ENCODE assay signal across 27 cellular contexts in the genomic region with DNA sequence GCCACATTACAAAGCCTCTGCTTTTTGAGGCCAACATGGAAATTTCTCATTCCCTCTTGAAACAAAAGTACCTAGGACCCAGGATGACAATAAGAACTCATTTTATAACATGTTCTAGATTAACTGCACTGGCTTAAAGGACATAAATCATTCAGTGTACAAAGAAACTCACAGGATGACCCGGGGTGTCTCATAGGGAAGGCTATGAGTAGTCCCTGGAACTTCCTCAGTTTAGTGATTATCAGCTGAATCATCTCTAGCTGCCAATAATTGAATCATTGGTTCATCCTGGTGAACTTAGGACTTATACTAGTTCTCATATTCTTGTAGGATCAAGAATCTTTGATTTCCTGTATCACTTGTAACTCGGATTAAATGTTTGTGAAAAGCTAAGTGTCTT.
"Had no signal": no experiment of that assay in that cellular context is flagged by ENCODE, and none has a peak within 500 bp of the region (broad histone marks: within the 10 kb centered on the region; RNA-seq: fewer than 3 reads in every experiment).

No MANE protein-coding gene starts in this region.

- H3K4me3 ChIP-seq: breast epithelium, colonic mucosa, left ventricle myocardium inferior, sigmoid colon, smooth muscle cell, stomach, transverse colon, vagina had no signal

- H3K9me3 Mint-ChIP-seq: activated B cell treated with CpG ODN at 0.5 μM for 24 hours; activated naive CD4-positive, alpha-beta T cell treated with anti-CD3 and anti-CD28 coated beads for 36 hours; activated naive CD8-positive, alpha-beta T cell treated with anti-CD3 and anti-CD28 coated beads, Interleukin-2, amount 10 ng/mL, durations not matched to agents 7 days and 5 days; activated T-cell treated with anti-CD3 and anti-CD28 coated beads, Interleukin-2, amount 50 U/mL, for 24 hours; activated T-helper 2 cell treated with anti-CD3 and anti-CD28 coated beads, Interferon-gamma antibody, Interleukin-2, Interleukin-4, amounts not matched to agents 10 μg/mL and 5 μg/mL and 100 μg/mL, durations not matched to agents 14 hours and 24 hours and 36 hours; stimulated activated memory B cell treated with anti-CD40 and anti-IgM and Interleukin-4, amounts not matched to agents 10 μg/mL and 1 μg/mL and 100 μg/mL, for 72 hours had no signal

- DNase-seq: activated B cell treated with CpG ODN at 0.5 μM for 24 hours; activated CD4-positive, alpha-beta T cell treated with anti-CD3 and anti-CD28 coated beads for 36 hours; activated CD4-positive, alpha-beta T cell treated with anti-CD3 and anti-CD28 coated beads, Interleukin-2, amount 50 U/mL, for 4 hours; activated CD8-positive, alpha-beta memory T cell treated with anti-CD3 and anti-CD28 coated beads for 24 hours; activated CD8-positive, alpha-beta memory T cell treated with anti-CD3 and anti-CD28 coated beads, Interleukin-2, amount 50 U/mL, for 4 hours; activated naive CD4-positive, alpha-beta T cell treated with anti-CD3 and anti-CD28 coated beads for 36 hours; activated naive CD8-positive, alpha-beta T cell treated with anti-CD3 and anti-CD28 coated beads, Interleukin-2, amount 10 ng/mL, durations not matched to agents 7 days and 5 days; activated T-cell treated with anti-CD3 and anti-CD28 coated beads, Interleukin-2, amount 50 U/mL, for 24 hours; amniotic stem cell; colonic mucosa; erythroblast; hippocampal formation; left ventricle myocardium inferior; naive thymus-derived CD8-positive, alpha-beta T cell; retina; sigmoid colon; stimulated activated CD4-positive, alpha-beta T cell treated with anti-CD3 and anti-CD28 coated beads, Interleukin-15, amount 100 ng/mL, for 24 hours; stomach; transverse colon had no signal

- FAIRE-seq: frontal cortex had no signal

- H3K4me3 Mint-ChIP-seq: activated B cell treated with CpG ODN at 0.5 μM for 24 hours; activated CD4-positive, alpha-beta T cell treated with anti-CD3 and anti-CD28 coated beads for 36 hours; activated naive CD4-positive, alpha-beta T cell treated with anti-CD3 and anti-CD28 coated beads for 36 hours; activated naive CD8-positive, alpha-beta T cell treated with anti-CD3 and anti-CD28 coated beads, Interleukin-2, amount 10 ng/mL, durations not matched to agents 7 days and 5 days; activated T-cell treated with anti-CD3 and anti-CD28 coated beads, Interleukin-2, amount 50 U/mL, for 24 hours; mesothelial cell of epicardium; naive thymus-derived CD8-positive, alpha-beta T cell; stimulated activated memory B cell treated with anti-CD40 and anti-IgM and Interleukin-4, amounts not matched to agents 10 μg/mL and 1 μg/mL and 100 μg/mL, for 72 hours had no signal

- H3K27me3 ChIP-seq: breast epithelium, colonic mucosa, sigmoid colon, stomach, transverse colon, vagina had no signal

- H3K36me3 ChIP-seq: breast epithelium, colonic mucosa, left ventricle myocardium inferior, sigmoid colon, stomach, transverse colon, vagina had no signal

- H3K4me2 ChIP-seq: smooth muscle cell had no signal

- H3K27me3 Mint-ChIP-seq: activated CD4-positive, alpha-beta T cell treated with anti-CD3 and anti-CD28 coated beads for 36 hours; stimulated activated memory B cell treated with anti-CD40 and anti-IgM and Interleukin-4, amounts not matched to agents 10 μg/mL and 1 μg/mL and 100 μg/mL, for 72 hours had no signal

- H3K27ac Mint-ChIP-seq: activated B cell treated with CpG ODN at 0.5 μM for 24 hours; activated CD4-positive, alpha-beta T cell treated with anti-CD3 and anti-CD28 coated beads for 36 hours; activated naive CD4-positive, alpha-beta T cell treated with anti-CD3 and anti-CD28 coated beads for 36 hours; activated naive CD8-positive, alpha-beta T cell treated with anti-CD3 and anti-CD28 coated beads, Interleukin-2, amount 10 ng/mL, durations not matched to agents 7 days and 5 days; activated T-cell treated with anti-CD3 and anti-CD28 coated beads, Interleukin-2, amount 50 U/mL, for 24 hours; activated T-helper 2 cell treated with anti-CD3 and anti-CD28 coated beads, Interferon-gamma antibody, Interleukin-2, Interleukin-4, amounts not matched to agents 10 μg/mL and 5 μg/mL and 100 μg/mL, durations not matched to agents 14 hours and 24 hours and 36 hours; mesothelial cell of epicardium; naive thymus-derived CD8-positive, alpha-beta T cell; progenitor cell of endocrine pancreas; stimulated activated memory B cell treated with anti-CD40 and anti-IgM and Interleukin-4, amounts not matched to agents 10 μg/mL and 1 μg/mL and 100 μg/mL, for 72 hours had no signal

- H3K27ac ChIP-seq: breast epithelium, colonic mucosa, left ventricle myocardium inferior, sigmoid colon, stomach, transverse colon, vagina had no signal

- H3K36me3 Mint-ChIP-seq: activated naive CD8-positive, alpha-beta T cell treated with anti-CD3 and anti-CD28 coated beads, Interleukin-2, amount 10 ng/mL, durations not matched to agents 7 days and 5 days; mesothelial cell of epicardium; naive thymus-derived CD8-positive, alpha-beta T cell; stimulated activated memory B cell treated with anti-CD40 and anti-IgM and Interleukin-4, amounts not matched to agents 10 μg/mL and 1 μg/mL and 100 μg/mL, for 72 hours had no signal

- H3K9me3 ChIP-seq: breast epithelium, colonic mucosa, left ventricle myocardium inferior, sigmoid colon, stomach, transverse colon, vagina had no signal

- H3K4me1 ChIP-seq: breast epithelium, colonic mucosa, left ventricle myocardium inferior, sigmoid colon, stomach, transverse colon, vagina had no signal

- H3K4me1 Mint-ChIP-seq: activated B cell treated with CpG ODN at 0.5 μM for 24 hours; activated CD4-positive, alpha-beta T cell treated with anti-CD3 and anti-CD28 coated beads for 36 hours; activated naive CD8-positive, alpha-beta T cell treated with anti-CD3 and anti-CD28 coated beads, Interleukin-2, amount 10 ng/mL, durations not matched to agents 7 days and 5 days; mesothelial cell of epicardium; naive thymus-derived CD8-positive, alpha-beta T cell; stimulated activated memory B cell treated with anti-CD40 and anti-IgM and Interleukin-4, amounts not matched to agents 10 μg/mL and 1 μg/mL and 100 μg/mL, for 72 hours had no signal
